ENCODE assay signal across 18 cellular contexts in genomic region chr2:119701352-119701751, GRCh38. TPM values are rescaled to one million over a fixed set of nuclear protein-coding genes. Genes with fewer than 3 reads are reported as not detected.
A peak's percentile ranks its signal among the peaks of the same experiment; 100 is the strongest.
DNase-seq lines count a peak whose midpoint lies in the region; ATAC-seq and TF ChIP-seq lines count a peak whose summit lies in the region.
"Had no signal": no experiment of that assay in that cellular context is flagged by ENCODE, and none has a peak within 500 bp of the region (broad histone marks: within the 10 kb centered on the region; RNA-seq: fewer than 3 reads in every experiment).

No MANE protein-coding gene starts in this region.

- H3F3A ChIP-seq in GM23338 (replicated peaks; ENCODE audit: low read depth): peaks cover 29% of the 10 kb centered on the region

- H3K27me3 ChIP-seq in GM23338 (ENCODE audit: insufficient read depth) (no peaks in the 10 kb centered on the region), iPS-18a (ENCODE audit: control insufficient read depth, insufficient read depth, low read length) (no peaks in the 10 kb centered on the region), trophoblast cell (ENCODE audit: insufficient read depth, low read length) (no peaks in the 10 kb centered on the region), Peyer's patch (no peaks in the 10 kb centered on the region)
- no peaks in the 10 kb centered on the region for H3K27me3 ChIP-seq in CD4-positive, alpha-beta memory T cell (ENCODE audit: insufficient read depth, low read length)

- no peak overlapping the region for H3K23ac ChIP-seq in trophoblast cell (ENCODE audit: low read length)

- no peak overlapping the region for H2BK5ac ChIP-seq in trophoblast cell (ENCODE audit: low read depth, low read length, poor library complexity)

- no peak for TF ChIP-seq CTCF in GM23338 (conservative IDR thresholded peaks at IDR 0.05; ENCODE audit: low read depth in 2 of 2)
- no peak for TF ChIP-seq CTCF in WTC11 (IDR thresholded peaks at IDR 0.05)
- TF ChIP-seq CTCF in Peyer's patch (IDR thresholded peaks at IDR 0.05): no peak

- H3K9me3 ChIP-seq in iPS-18a (ENCODE audit: control insufficient read depth, low read depth, low read length): no peaks in the 10 kb centered on the region
- no peaks in the 10 kb centered on the region for H3K9me3 ChIP-seq in trophoblast cell (ENCODE audit: insufficient read depth, low read depth, low read length)
- H3K9me3 ChIP-seq in CD4-positive, alpha-beta memory T cell (ENCODE audit: control insufficient read depth in 1 of 2, low read length in 2 of 2): no peaks in the 10 kb centered on the region
- H3K9me3 ChIP-seq in Peyer's patch: peaks cover 0 to 5% (median 0%) of the 10 kb centered on the region in 4 donors

- H3K4me2 ChIP-seq in GM23338 (peak overlapping the region; percentile 73), trophoblast cell (ENCODE audit: low read length) (peak overlapping the region; percentile 13)

- H3K9me3 Mint-ChIP-seq in GM23338 (peaks cover 11% of the 10 kb centered on the region; the same call in 2 of the 3 replicates), WTC11 (peaks cover 8% of the 10 kb centered on the region)
- H3K9me3 Mint-ChIP-seq in CD4-positive, alpha-beta memory T cell: peaks cover 0 to 2% (median 0%) of the 10 kb centered on the region in 8 donors

- H4K8ac ChIP-seq in trophoblast cell (ENCODE audit: low read depth, low read length): peak overlapping the region; percentile 20

- H3K9me2 ChIP-seq in GM23338 (ENCODE audit: insufficient read depth): peaks cover 6% of the 10 kb centered on the region; the same call in 1 of the 2 replicates

- DNase-seq in GM23338 (ENCODE audit: low spot score) (peak; percentile 53), WTC11 (ENCODE audit: low spot score) (peak; percentile 38), trophoblast cell (no peak), Peyer's patch (no peak)
- no peak for DNase-seq in CD4-positive, alpha-beta memory T cell
- DNase-seq: AML-193, COR-L47, GOT3, NCI-H1092, NCI-H1694 treated with DMSO at 0.1 percent for 48 hours, NCI-H345, NCI-H69, OCI-M1, RPMI8226 had no signal

- TF ChIP-seq POLR2A in Peyer's patch (IDR thresholded peaks at IDR 0.05): no peak

- no peak overlapping the region for H2AK5ac ChIP-seq in trophoblast cell (ENCODE audit: low read length)

- peaks cover 19% of the 10 kb centered on the region for H3K27me3 Mint-ChIP-seq in GM23338 (ENCODE audit: insufficient read depth, low read depth, poor library complexity)
- H3K27me3 Mint-ChIP-seq in WTC11 (ENCODE audit: low read depth): no peaks in the 10 kb centered on the region; the same call in 1 of the 2 replicates
- H3K27me3 Mint-ChIP-seq in CD4-positive, alpha-beta memory T cell: peaks cover 0 to 3% of the 10 kb centered on the region in 2 donors

- peaks cover 1% of the 10 kb centered on the region for H3K79me1 ChIP-seq in trophoblast cell (ENCODE audit: low read length)

- H3K36me3 Mint-ChIP-seq in GM23338 (ENCODE audit: low read depth) (peaks cover 10% of the 10 kb centered on the region), WTC11 (peaks cover 9% of the 10 kb centered on the region)
- peaks cover 0 to 14% of the 10 kb centered on the region in 2 donors for H3K36me3 Mint-ChIP-seq in CD4-positive, alpha-beta memory T cell
- H3K36me3 Mint-ChIP-seq: CD14-positive monocyte had no signal

- WGBS in trophoblast cell (ENCODE audit: extremely low coverage, insufficient coverage, insufficient read length): no CpG with 5 or more reads among the region's 12 CpGs

- no peak overlapping the region for H3K4ac ChIP-seq in trophoblast cell (ENCODE audit: low read depth, low read length)

- no peak overlapping the region for H4K12ac ChIP-seq in trophoblast cell (ENCODE audit: low read depth, low read length)

- POLR2A ChIA-PET in WTC11 (lab: Charles Lee): interaction anchor here (0.5 to 1.9 kb wide), 2 partner anchors 58 to 232 kb away, joined by 3 to 8 read pairs; partner anchors contain the start of gene PTPN4
- POLR2A ChIA-PET in CD4-positive, alpha-beta memory T cell (lab: Charles Lee; ENCODE audit: partially characterized antibody): interaction anchor here (1.2 kb wide), 1 partner anchor 474 kb away, joined by 4 read pairs; no protein-coding TSS in a partner anchor

- H3K36me3 ChIP-seq in GM23338 (ENCODE audit: insufficient read depth): no peaks in the 10 kb centered on the region
- no peaks in the 10 kb centered on the region for H3K36me3 ChIP-seq in iPS-18a (ENCODE audit: control insufficient read depth, low read depth, low read length)
- no peaks in the 10 kb centered on the region for H3K36me3 ChIP-seq in trophoblast cell (ENCODE audit: control insufficient read depth in 1 of 2, insufficient read depth in 2 of 2, low read length in 2 of 2)
- no peaks in the 10 kb centered on the region for H3K36me3 ChIP-seq in CD4-positive, alpha-beta memory T cell (ENCODE audit: insufficient read depth, low read length)
- H3K36me3 ChIP-seq in Peyer's patch: no peaks in the 10 kb centered on the region

- intact Hi-C loops in CD4-positive, alpha-beta memory T cell (cut with micrococcal nuclease): no loop called here

- H3K27ac ChIP-seq in GM23338 (ENCODE audit: low read depth) (peak overlapping the region; percentile 97), iPS-18a (ENCODE audit: low read length) (peak overlapping the region; percentile 21), trophoblast cell (ENCODE audit: low read depth, low read length) (peak overlapping the region; percentile 24), Peyer's patch (no peak overlapping the region)
- no peak overlapping the region for H3K27ac ChIP-seq in CD4-positive, alpha-beta memory T cell (ENCODE audit: low read depth, low read length)

- no peaks in the 10 kb centered on the region for H4K20me1 ChIP-seq in GM23338 (replicated peaks; ENCODE audit: insufficient read depth)

- H3K4me3 ChIP-seq in GM23338 (peak overlapping the region; percentile 2; the same call in 1 of the 2 replicates), iPS-18a (ENCODE audit: low read length) (peak overlapping the region; percentile 5), trophoblast cell (ENCODE audit: low read depth, low read length) (no peak overlapping the region), Peyer's patch (no peak overlapping the region)
- no peak overlapping the region for H3K4me3 ChIP-seq in CD4-positive, alpha-beta memory T cell (ENCODE audit: low read length in 2 of 2)

- H3K4me1 ChIP-seq in GM23338 (ENCODE audit: insufficient read depth): peaks cover 52% of the 10 kb centered on the region
- peaks cover 48% of the 10 kb centered on the region for H3K4me1 ChIP-seq in iPS-18a (ENCODE audit: control insufficient read depth, low read depth, low read length)
- H3K4me1 ChIP-seq in trophoblast cell (ENCODE audit: control insufficient read depth in 1 of 2, insufficient read depth in 2 of 2, low read length in 2 of 2): peaks cover 13 to 21% of the 10 kb centered on the region in 2 experiments
- H3K4me1 ChIP-seq in CD4-positive, alpha-beta memory T cell (ENCODE audit: insufficient read depth, low read length): peaks cover 33% of the 10 kb centered on the region
- peaks cover 0 to 4% (median 0%) of the 10 kb centered on the region in 4 donors for H3K4me1 ChIP-seq in Peyer's patch

- H2BK12ac ChIP-seq in trophoblast cell (ENCODE audit: low read length): no peak overlapping the region

- H3K79me2 ChIP-seq in GM23338 (replicated peaks; ENCODE audit: insufficient read depth) (no peaks in the 10 kb centered on the region), trophoblast cell (ENCODE audit: control insufficient read depth, insufficient read depth, low read length, poor library complexity) (no peaks in the 10 kb centered on the region)

- H2BK120ac ChIP-seq in trophoblast cell (ENCODE audit: insufficient read depth, low read length, poor library complexity): no peak overlapping the region

- ATAC-seq in GM23338 (peak; percentile 31), WTC11 (peak; percentile 10), GM21576 (IDR thresholded peaks at IDR 0.05; ENCODE audit: unreplicated experiment) (no peak), HG03139 (IDR thresholded peaks at IDR 0.05; ENCODE audit: unreplicated experiment) (no peak)

- H2AFZ ChIP-seq in GM23338 (peak overlapping the region; percentile 45; the same call in 1 of the 2 replicates), trophoblast cell (ENCODE audit: insufficient read depth, low read length, poor library complexity) (no peak overlapping the region)

- H3K4me1 Mint-ChIP-seq in GM23338 (peaks cover 57% of the 10 kb centered on the region), WTC11 (peaks cover 66% of the 10 kb centered on the region)
- H3K4me1 Mint-ChIP-seq in CD4-positive, alpha-beta memory T cell: peaks cover 7 to 28% (median 20%) of the 10 kb centered on the region in 4 donors

- no peak overlapping the region for H3K18ac ChIP-seq in trophoblast cell (ENCODE audit: low read length)

- peak overlapping the region; percentile 49 for H3K4me3 Mint-ChIP-seq in GM23338
- peak overlapping the region; percentile 56 for H3K4me3 Mint-ChIP-seq in WTC11
- H3K4me3 Mint-ChIP-seq in CD4-positive, alpha-beta memory T cell: no peak overlapping the region
- H3K4me3 Mint-ChIP-seq: CD14-positive monocyte had no signal

- no peak overlapping the region for H4K91ac ChIP-seq in trophoblast cell (ENCODE audit: low read depth, low read length)

- H3K14ac ChIP-seq in trophoblast cell (ENCODE audit: low read length): no peak overlapping the region

- CTCF ChIA-PET in WTC11 (lab: Charles Lee): interaction anchor here (0.6 to 2.2 kb wide), 11 partner anchors 10 to 474 kb away, joined by 3 to 9 read pairs (median 4); partner anchors contain the start of genes PTPN4 and TMEM177
- CTCF ChIA-PET in CD4-positive, alpha-beta memory T cell (lab: Charles Lee; ENCODE audit: partially characterized antibody): interaction anchor here (1.4 to 5.1 kb wide), 4 partner anchors 10 to 611 kb away, joined by 4 to 84 read pairs (median 18); no protein-coding TSS in a partner anchor

- H3K9ac ChIP-seq in iPS-18a (ENCODE audit: low read length) (peak overlapping the region; percentile 36), trophoblast cell (ENCODE audit: low read length) (no peak overlapping the region)

- peak overlapping the region; percentile 96 for H3K27ac Mint-ChIP-seq in GM23338
- peak overlapping the region; percentile 98 for H3K27ac Mint-ChIP-seq in WTC11
- H3K27ac Mint-ChIP-seq in CD4-positive, alpha-beta memory T cell: peak overlapping the region in 1 of 7 donors; percentile 24

RNA-seq across cellular contexts. Expression of gene TMEM177, which starts 22.4 kb away (rescaled TPM):
- total RNA-seq in GM23338 (2014; rRNA removed; shearing (Covaris generic)): 52.0 and 58.7 TPM in 2 replicates
- 45.1 and 50.5 TPM in 2 replicates for polyA plus RNA-seq in GM23338 (2016; fragmentation: Nextera tagmentation; extraction: Ambion mirVana)
- total RNA-seq in WTC11 (2021) (33.5 to 41.1 TPM (median 34.1 TPM) in 3 replicates), Peyer's patch (10 to 100 TPM in 3 of 4 donors, 1 to 10 TPM in 1; 3.3 to 39.8 (median 30.5) TPM)
- 4.8 and 5.4 TPM in 2 replicates for polyA plus RNA-seq in trophoblast cell (2013)
- total RNA-seq in CD4-positive, alpha-beta memory T cell: 10 to 100 TPM; 22.5 to 23.9 TPM
- 10 to 100 TPM in 1 of 2 donors, 1 to 10 TPM in 1; 9.1 to 10.8 TPM for polyA plus RNA-seq in CD4-positive, alpha-beta memory T cell

RNA-seq across cellular contexts. Expression of gene PTPN4, which starts 58.4 kb away (rescaled TPM):
- 89.4 and 90.4 TPM in 2 replicates for total RNA-seq in GM23338 (2014; rRNA removed; shearing (Covaris generic))
- polyA plus RNA-seq in GM23338 (2016; fragmentation: Nextera tagmentation; extraction: Ambion mirVana): 25.1 and 41.6 TPM in 2 replicates
- total RNA-seq in WTC11 (2021): 79.4 to 85.8 TPM (median 79.7 TPM) in 3 replicates
- 7.0 and 8.6 TPM in 2 replicates for polyA plus RNA-seq in trophoblast cell (2013)
- total RNA-seq in CD4-positive, alpha-beta memory T cell: 10 to 100 TPM; 83.1 to 88.3 TPM
- polyA plus RNA-seq in CD4-positive, alpha-beta memory T cell: 100 to 1,000 TPM in 1 of 2 donors, 10 to 100 TPM in 1; 97.4 to 137 TPM
- 10 to 100 TPM; 33.1 to 86.6 (median 43.5) TPM for total RNA-seq in Peyer's patch

Comparison
In these comparisons a context has a peak if more than half of its experiments do, and no peak if none do; other contexts are left out.
1. ATAC-seq: peak in GM23338 (single experiment) and WTC11 (single experiment); none in GM21576 (single experiment) and HG03139 (single experiment).
2. DNase-seq: peak in GM23338 (single experiment) and WTC11 (single experiment); none in trophoblast cell (0 of 2), CD4-positive, alpha-beta memory T cell (0 of 5) and Peyer's patch (0 of 3).
3. H3K27ac ChIP-seq: peak in GM23338 (single experiment), iPS-18a (single experiment) and trophoblast cell (single experiment); none in CD4-positive, alpha-beta memory T cell (single experiment) and Peyer's patch (0 of 4).
4. H3K4me3 ChIP-seq: peak in GM23338 (single experiment) and iPS-18a (single experiment); none in trophoblast cell (single experiment), CD4-positive, alpha-beta memory T cell (0 of 2) and Peyer's patch (0 of 4).
5. H3K4me3 Mint-ChIP-seq: peak in GM23338 (single experiment) and WTC11 (single experiment); none in CD4-positive, alpha-beta memory T cell (0 of 8).